In genomic region chr9:133687856-133688761, GRCh38 we compare ENCODE assay signal across 16 cellular contexts. TPM values are rescaled to one million over a fixed set of nuclear protein-coding genes. Genes with fewer than 3 reads are reported as not detected.
"Had no signal": no experiment of that assay in that cellular context is flagged by ENCODE, and none has a peak within 500 bp of the region (broad histone marks: within the 10 kb centered on the region; RNA-seq: fewer than 3 reads in every experiment).

No MANE protein-coding gene starts in this region.

- H3K4me1 ChIP-seq: parathyroid adenoma had no signal

- H3K27me3 Mint-ChIP-seq: activated CD8-positive, alpha-beta memory T cell treated with anti-CD3 and anti-CD28 coated beads, Interleukin-2, amount 10 ng/mL, durations not matched to agents 7 days and 5 days; activated naive CD8-positive, alpha-beta T cell treated with anti-CD3 and anti-CD28 coated beads, Interleukin-2, amount 10 ng/mL, durations not matched to agents 7 days and 5 days; activated T-cell treated with anti-CD3 and anti-CD28 coated beads, Interleukin-2, amount 50 U/mL, for 24 hours; type B pancreatic cell had no signal

- DNase-seq: activated CD8-positive, alpha-beta memory T cell treated with anti-CD3 and anti-CD28 coated beads, Interleukin-2, amount 10 ng/mL, durations not matched to agents 7 days and 5 days; activated effector memory CD4-positive, alpha-beta T cell treated with anti-CD3 and anti-CD28 coated beads, Interleukin-2, amount 50 U/mL, for 16 hours; activated naive CD8-positive, alpha-beta T cell treated with anti-CD3 and anti-CD28 coated beads, Interleukin-2, amount 10 ng/mL, durations not matched to agents 7 days and 5 days; activated T-cell treated with anti-CD3 and anti-CD28 coated beads, Interleukin-2, amount 50 U/mL, for 24 hours; anterior cingulate cortex; mesendoderm had no signal

- FAIRE-seq: bronchial epithelial cell, islet of Langerhans had no signal

- ATAC-seq: activated CD8-positive, alpha-beta memory T cell treated with anti-CD3 and anti-CD28 coated beads, Interleukin-2, amount 10 ng/mL, durations not matched to agents 7 days and 5 days; left lung; stimulated activated memory B cell treated with anti-CD40 and anti-IgM and Interleukin-4, amounts not matched to agents 10 μg/mL and 1 μg/mL and 100 μg/mL, for 72 hours had no signal

- H3K27me3 ChIP-seq: left lung had no signal

- H3K27ac ChIP-seq: esophagus muscularis mucosa, left lung, parathyroid adenoma had no signal

- H3K36me3 ChIP-seq: esophagus muscularis mucosa, left lung had no signal

- H3K9me3 ChIP-seq: esophagus muscularis mucosa, left lung had no signal

- H3K27ac Mint-ChIP-seq: activated CD8-positive, alpha-beta memory T cell treated with anti-CD3 and anti-CD28 coated beads, Interleukin-2, amount 10 ng/mL, durations not matched to agents 7 days and 5 days; activated naive CD8-positive, alpha-beta T cell treated with anti-CD3 and anti-CD28 coated beads, Interleukin-2, amount 10 ng/mL, durations not matched to agents 7 days and 5 days; activated T-cell treated with anti-CD3 and anti-CD28 coated beads, Interleukin-2, amount 50 U/mL, for 24 hours; stimulated activated memory B cell treated with anti-CD40 and anti-IgM and Interleukin-4, amounts not matched to agents 10 μg/mL and 1 μg/mL and 100 μg/mL, for 72 hours; type B pancreatic cell had no signal

- H3K9me3 Mint-ChIP-seq: activated naive CD8-positive, alpha-beta T cell treated with anti-CD3 and anti-CD28 coated beads, Interleukin-2, amount 10 ng/mL, durations not matched to agents 7 days and 5 days; activated T-cell treated with anti-CD3 and anti-CD28 coated beads, Interleukin-2, amount 50 U/mL, for 24 hours; stimulated activated memory B cell treated with anti-CD40 and anti-IgM and Interleukin-4, amounts not matched to agents 10 μg/mL and 1 μg/mL and 100 μg/mL, for 72 hours; type B pancreatic cell had no signal

- H3K36me3 Mint-ChIP-seq: activated CD8-positive, alpha-beta memory T cell treated with anti-CD3 and anti-CD28 coated beads, Interleukin-2, amount 10 ng/mL, durations not matched to agents 7 days and 5 days; activated naive CD8-positive, alpha-beta T cell treated with anti-CD3 and anti-CD28 coated beads, Interleukin-2, amount 10 ng/mL, durations not matched to agents 7 days and 5 days; stimulated activated memory B cell treated with anti-CD40 and anti-IgM and Interleukin-4, amounts not matched to agents 10 μg/mL and 1 μg/mL and 100 μg/mL, for 72 hours; type B pancreatic cell had no signal

- H3K4me3 Mint-ChIP-seq: activated CD8-positive, alpha-beta memory T cell treated with anti-CD3 and anti-CD28 coated beads, Interleukin-2, amount 10 ng/mL, durations not matched to agents 7 days and 5 days; activated naive CD8-positive, alpha-beta T cell treated with anti-CD3 and anti-CD28 coated beads, Interleukin-2, amount 10 ng/mL, durations not matched to agents 7 days and 5 days; activated T-cell treated with anti-CD3 and anti-CD28 coated beads, Interleukin-2, amount 50 U/mL, for 24 hours; stimulated activated memory B cell treated with anti-CD40 and anti-IgM and Interleukin-4, amounts not matched to agents 10 μg/mL and 1 μg/mL and 100 μg/mL, for 72 hours; type B pancreatic cell had no signal

- H3K9ac ChIP-seq: parathyroid adenoma had no signal

- H3K4me3 ChIP-seq: esophagus muscularis mucosa, left lung, smooth muscle cell had no signal

RNA-seq across cellular contexts. Expression of gene DBH, which starts 51.9 kb away (rescaled TPM):
- total RNA-seq: activated CD8-positive, alpha-beta memory T cell treated with anti-CD3 and anti-CD28 coated beads, Interleukin-2, amount 10 ng/mL, durations not matched to agents 7 days and 5 days; activated naive CD8-positive, alpha-beta T cell treated with anti-CD3 and anti-CD28 coated beads, Interleukin-2, amount 10 ng/mL, durations not matched to agents 7 days and 5 days; bronchial epithelial cell; fibroblast of villous mesenchyme; smooth muscle cell; subcutaneous adipose tissue had no signal
